Comparison of ENCODE assay signal across 16 cellular contexts in genomic region chr12:15186593-15186992, GRCh38. TPM values are rescaled to one million over a fixed set of nuclear protein-coding genes. Genes with fewer than 3 reads are reported as not detected.
DNase-seq lines count a peak whose midpoint lies in the region; ATAC-seq and TF ChIP-seq lines count a peak whose summit lies in the region.
"Had no signal": no experiment of that assay in that cellular context is flagged by ENCODE, and none has a peak within 500 bp of the region (broad histone marks: within the 10 kb centered on the region; RNA-seq: fewer than 3 reads in every experiment).

No MANE protein-coding gene starts in this region.

- H3K4me1 Mint-ChIP-seq in neural progenitor cell: no peaks in the 10 kb centered on the region
- H3K4me1 Mint-ChIP-seq: activated naive CD8-positive, alpha-beta T cell treated with anti-CD3 and anti-CD28 coated beads, Interleukin-2, amount 10 ng/mL, durations not matched to agents 7 days and 5 days had no signal

- DNase-seq in heart left ventricle (no peak), right cardiac atrium (no peak), body of pancreas (peak in 1 of 4 donors; percentile 31), neural progenitor cell (ENCODE audit: low spot score) (no peak), T-helper 2 cell (no peak), substantia nigra (lab: John Stamatoyannopoulos, UW) (no peak), T-helper 9 cell (no peak)
- DNase-seq: activated CD4-positive, alpha-beta T cell treated with anti-CD3 and anti-CD28 coated beads, Interleukin-2, amount 50 U/mL, for 1 hour; activated naive CD8-positive, alpha-beta T cell treated with anti-CD3 and anti-CD28 coated beads, Interleukin-2, amount 10 ng/mL, durations not matched to agents 7 days and 5 days; activated T-cell treated with anti-CD3 and anti-CD28 coated beads, Interleukin-2, amount 50 U/mL, for 1 hour; DMS153; NCI-H1694; NCI-H526 treated with DMSO at 0.1 percent for 48 hours; T1000 had no signal

- H3K27ac ChIP-seq in heart left ventricle: peak overlapping the region in 9 of 12 donors; percentile 9 to 67 (median 43)
- H3K27ac ChIP-seq in right cardiac atrium (ENCODE audit: low read length): no peak overlapping the region
- H3K27ac ChIP-seq in body of pancreas: peak overlapping the region in 1 of 4 donors; percentile 27
- no peak overlapping the region for H3K27ac ChIP-seq in neural progenitor cell
- no peak overlapping the region for H3K27ac ChIP-seq in substantia nigra (ENCODE audit: low read depth, low read length, poor library complexity, severe bottlenecking)

- no peak overlapping the region for H3K4me3 Mint-ChIP-seq in neural progenitor cell
- H3K4me3 Mint-ChIP-seq: activated naive CD8-positive, alpha-beta T cell treated with anti-CD3 and anti-CD28 coated beads, Interleukin-2, amount 10 ng/mL, durations not matched to agents 7 days and 5 days had no signal

- H3K4me1 ChIP-seq in heart left ventricle: peaks cover 0 to 16% (median 0%) of the 10 kb centered on the region in 12 donors
- no peaks in the 10 kb centered on the region for H3K4me1 ChIP-seq in right cardiac atrium (ENCODE audit: control insufficient read depth, insufficient read depth, low read length)
- no peaks in the 10 kb centered on the region for H3K4me1 ChIP-seq in body of pancreas
- H3K4me1 ChIP-seq in neural progenitor cell: peaks cover 4% of the 10 kb centered on the region

- H3K27ac Mint-ChIP-seq in neural progenitor cell: no peak overlapping the region
- H3K27ac Mint-ChIP-seq: activated naive CD8-positive, alpha-beta T cell treated with anti-CD3 and anti-CD28 coated beads, Interleukin-2, amount 10 ng/mL, durations not matched to agents 7 days and 5 days had no signal

- H3K4me3 ChIP-seq in heart left ventricle (no peak overlapping the region), right cardiac atrium (ENCODE audit: low read length) (no peak overlapping the region), body of pancreas (no peak overlapping the region), neural progenitor cell (no peak overlapping the region)
- H3K4me3 ChIP-seq: thoracic aorta had no signal

- H3K79me2 ChIP-seq in neural progenitor cell (ENCODE audit: low read depth): no peaks in the 10 kb centered on the region

- H4K20me1 ChIP-seq in neural progenitor cell (ENCODE audit: low read depth): no peaks in the 10 kb centered on the region

- no peaks in the 10 kb centered on the region for H3K9me3 Mint-ChIP-seq in neural progenitor cell
- H3K9me3 Mint-ChIP-seq: activated naive CD8-positive, alpha-beta T cell treated with anti-CD3 and anti-CD28 coated beads, Interleukin-2, amount 10 ng/mL, durations not matched to agents 7 days and 5 days had no signal

- no peaks in the 10 kb centered on the region for H3K27me3 ChIP-seq in heart left ventricle
- H3K27me3 ChIP-seq in right cardiac atrium (ENCODE audit: control insufficient read depth, insufficient read depth): no peaks in the 10 kb centered on the region
- no peaks in the 10 kb centered on the region for H3K27me3 ChIP-seq in body of pancreas
- no peaks in the 10 kb centered on the region for H3K27me3 ChIP-seq in neural progenitor cell

- 32 to 49% (median 38%) methylated on average over 1 of the region's 1 CpG for WGBS in heart left ventricle, 4 donors
- WGBS in right cardiac atrium: 31% methylated on average over 1 of the region's 1 CpG
- WGBS in body of pancreas, 2 donors: 12 to 14% methylated on average over 1 of the region's 1 CpG

- no peak overlapping the region for H3K9ac ChIP-seq in neural progenitor cell

- no peak overlapping the region for H3K4me2 ChIP-seq in neural progenitor cell

- H3K27me3 Mint-ChIP-seq in neural progenitor cell (ENCODE audit: insufficient read depth, low read depth): no peaks in the 10 kb centered on the region

- H2AFZ ChIP-seq in neural progenitor cell (replicated peaks): peak overlapping the region; percentile 8

- no peaks in the 10 kb centered on the region for H3F3A ChIP-seq in neural progenitor cell (ENCODE audit: low read depth)

- TF ChIP-seq CTCF in heart left ventricle (IDR thresholded peaks at IDR 0.05) (no peak), body of pancreas (IDR thresholded peaks at IDR 0.05) (no peak), neural progenitor cell (IDR thresholded peaks at IDR 0.05) (no peak)

- ATAC-seq in heart left ventricle (peak in 1 of 4 donors; percentile 68), right cardiac atrium (no peak), body of pancreas (peak; percentile 50), GM19328 (IDR thresholded peaks at IDR 0.05; ENCODE audit: unreplicated experiment) (no peak)

- H3K36me3 Mint-ChIP-seq in neural progenitor cell: no peaks in the 10 kb centered on the region
- H3K36me3 Mint-ChIP-seq: activated naive CD8-positive, alpha-beta T cell treated with anti-CD3 and anti-CD28 coated beads, Interleukin-2, amount 10 ng/mL, durations not matched to agents 7 days and 5 days had no signal

- no peak for TF ChIP-seq POLR2A in heart left ventricle (IDR thresholded peaks at IDR 0.05)
- no peak for TF ChIP-seq POLR2A in body of pancreas (IDR thresholded peaks at IDR 0.05)

- intact Hi-C loops in heart left ventricle (cut with DNase I) (no loop called here), right cardiac atrium (cut with DNase I) (no loop called here), body of pancreas (cut with DNase I) (no loop called here)

- no peaks in the 10 kb centered on the region for H3K36me3 ChIP-seq in heart left ventricle
- no peaks in the 10 kb centered on the region for H3K36me3 ChIP-seq in body of pancreas (replicated peaks in 1 of 2; ENCODE audit: insufficient read depth in 1 of 2, low read depth in 2 of 2)
- H3K36me3 ChIP-seq in neural progenitor cell: no peaks in the 10 kb centered on the region
- H3K36me3 ChIP-seq: thoracic aorta had no signal

- H3K9me3 ChIP-seq in heart left ventricle (no peaks in the 10 kb centered on the region), right cardiac atrium (ENCODE audit: control insufficient read depth, low read length) (no peaks in the 10 kb centered on the region), body of pancreas (no peaks in the 10 kb centered on the region), neural progenitor cell (ENCODE audit: low read depth) (no peaks in the 10 kb centered on the region)
- H3K9me3 ChIP-seq: thoracic aorta had no signal

RNA-seq across cellular contexts. Expression of gene RERG, which starts 34.6 kb away (rescaled TPM):
- 10 to 100 TPM in 1 of 9 donors, 1 to 10 TPM in 8; 2.9 to 17.7 (median 4.2) TPM for total RNA-seq in heart left ventricle
- 1 to 10 TPM; 3.7 to 5.3 TPM for polyA plus RNA-seq in heart left ventricle
- 1 to 10 TPM; 5.1 to 9.5 (median 8.4) TPM for total RNA-seq in right cardiac atrium
- polyA plus RNA-seq in right cardiac atrium: 9.1 TPM
- total RNA-seq in body of pancreas: 10 to 100 TPM; 10.9 to 13.8 TPM
- total RNA-seq in neural progenitor cell (ENCODE audit: low replicate concordance): 0.06 TPM in 1 of 2 replicates, not detected in the other
- total RNA-seq: activated naive CD8-positive, alpha-beta T cell treated with anti-CD3 and anti-CD28 coated beads, Interleukin-2, amount 10 ng/mL, durations not matched to agents 7 days and 5 days had no signal

Comparison
In these comparisons a context has a peak if more than half of its experiments do, and no peak if none do; other contexts are left out.
1. H3K27ac ChIP-seq: peak in heart left ventricle (9 of 12); none in right cardiac atrium (single experiment), neural progenitor cell (single experiment) and substantia nigra (single experiment).